In genomic region chr11:102430158-102430836, GRCh38 we compare ENCODE assay signal across 8 cellular contexts. TPM values are rescaled to one million over a fixed set of nuclear protein-coding genes. Genes with fewer than 3 reads are reported as not detected.
DNase-seq lines count a peak whose midpoint lies in the region; ATAC-seq, FAIRE-seq and TF ChIP-seq lines count a peak whose summit lies in the region.

No MANE protein-coding gene starts in this region.

- no peak overlapping the region for H3K9ac ChIP-seq in astrocyte (ENCODE audit: low read length)

- peak; percentile 50 for DNase-seq in GM10266 (ENCODE audit: extremely low spot score)
- peak; percentile 41 for DNase-seq in astrocyte (ENCODE audit: low read depth)
- no peak for DNase-seq in GDM1 (lab: John Stamatoyannopoulos, UW)
- DNase-seq in AG08396 (ENCODE audit: low spot score): no peak
- no peak for DNase-seq in transverse colon
- DNase-seq in Calu3: no peak

- 47 to 92% methylated on average over 2 to 3 of the region's 3 CpGs for WGBS in transverse colon (ENCODE audit: low coverage in 1 of 2), 2 donors

- no peaks in the 10 kb centered on the region for H3K27me3 Mint-ChIP-seq in astrocyte (ENCODE audit: low read depth, unreplicated experiment)
- no peaks in the 10 kb centered on the region for H3K27me3 Mint-ChIP-seq in Calu3 (ENCODE audit: unreplicated experiment)

- H3K9me3 ChIP-seq in astrocyte (ENCODE audit: insufficient read depth, low read depth, low read length): peaks cover 3% of the 10 kb centered on the region
- peaks cover 0 to 2% of the 10 kb centered on the region in 2 donors for H3K9me3 ChIP-seq in transverse colon

- TF ChIP-seq CTCF in GM10266 (IDR thresholded peaks at IDR 0.05; ENCODE audit: control insufficient read depth, insufficient read depth, low read depth, missing control alignments) (no peak), astrocyte (IDR thresholded peaks at IDR 0.05; ENCODE audit: insufficient read depth, low read depth, low read length) (no peak), transverse colon (IDR thresholded peaks at IDR 0.05) (no peak), Calu3 (IDR thresholded peaks at IDR 0.05; ENCODE audit: unreplicated experiment) (no peak)

- no peak overlapping the region for H2AFZ ChIP-seq in astrocyte (ENCODE audit: low read depth, low read length)

- no peak overlapping the region for H3K4me3 Mint-ChIP-seq in astrocyte (ENCODE audit: unreplicated experiment)
- H3K4me3 Mint-ChIP-seq in Calu3 (ENCODE audit: low read depth, unreplicated experiment): no peak overlapping the region

- BruUV-seq in Calu3 (replicated peaks; lab: Mats Ljungman, UMichigan): no TSS peak

- H3K4me1 ChIP-seq in astrocyte (ENCODE audit: insufficient read depth, low read length): no peaks in the 10 kb centered on the region
- peaks cover 14 to 42% (median 18%) of the 10 kb centered on the region in 4 donors for H3K4me1 ChIP-seq in transverse colon

- ATAC-seq in GM19468 (IDR thresholded peaks at IDR 0.05; ENCODE audit: extremely low read depth, unreplicated experiment) (peak; percentile 86), HG03457 (IDR thresholded peaks at IDR 0.05; ENCODE audit: unreplicated experiment) (peak; percentile 92)

- intact Hi-C loops in transverse colon (cut with DNase I; ENCODE audit: low total_unique reads): no loop called here
- intact Hi-C loops in Calu3 (cut with micrococcal nuclease; ENCODE audit: unreplicated experiment): no loop called here

- no peak overlapping the region for H3K4me2 ChIP-seq in astrocyte (ENCODE audit: low read length)

- H3K4me1 Mint-ChIP-seq in astrocyte (ENCODE audit: low read depth, unreplicated experiment) (peaks cover 22% of the 10 kb centered on the region), Calu3 (ENCODE audit: low read depth, unreplicated experiment) (peaks cover 17% of the 10 kb centered on the region)

- no peaks in the 10 kb centered on the region for H3K36me3 ChIP-seq in astrocyte (ENCODE audit: insufficient read depth, low read length)
- H3K36me3 ChIP-seq in transverse colon: peaks cover 0 to 5% (median 0%) of the 10 kb centered on the region in 4 donors

- peaks cover 44% of the 10 kb centered on the region for H3K79me2 ChIP-seq in astrocyte (ENCODE audit: insufficient read depth, low read length)

- CTCF ChIA-PET in Calu3 (lab: Charles Lee): no interaction called here

- TF ChIP-seq EP300 in transverse colon (IDR thresholded peaks at IDR 0.05; ENCODE audit: low read depth): no peak

- H3K9me3 Mint-ChIP-seq in astrocyte (ENCODE audit: unreplicated experiment): peaks cover 14% of the 10 kb centered on the region
- H3K9me3 Mint-ChIP-seq in Calu3 (ENCODE audit: low read depth, unreplicated experiment): peaks cover 8% of the 10 kb centered on the region

- H3K27ac ChIP-seq in astrocyte (ENCODE audit: low read depth, low read length): no peak overlapping the region
- H3K27ac ChIP-seq in transverse colon: peak overlapping the region in 2 of 4 donors; percentile 1 to 41

- H4K20me1 ChIP-seq in astrocyte (ENCODE audit: insufficient read depth, low read length): peaks cover 22% of the 10 kb centered on the region

- H3K4me3 ChIP-seq in astrocyte (ENCODE audit: insufficient read depth, low read depth, low read length) (no peak overlapping the region), transverse colon (no peak overlapping the region)

- TF ChIP-seq POLR2A in transverse colon (IDR thresholded peaks at IDR 0.05): no peak

- H3K27me3 ChIP-seq in astrocyte (ENCODE audit: insufficient read depth, low read length) (no peaks in the 10 kb centered on the region), transverse colon (no peaks in the 10 kb centered on the region)

- H3K27ac Mint-ChIP-seq in astrocyte (ENCODE audit: unreplicated experiment) (no peak overlapping the region), Calu3 (ENCODE audit: unreplicated experiment) (no peak overlapping the region)

- in situ Hi-C loops in transverse colon (cut with MboI; ENCODE audit: low pct_ligation_motif_present in 1 of 4, low pct_unique_long_range_greater_than_20kb in 1 of 4, low sequenced_read_pairs in 3 of 4): no loop called here

- FAIRE-seq in astrocyte (lab: Jason Lieb, UNC): no peak

- H3K36me3 Mint-ChIP-seq in astrocyte (ENCODE audit: low read depth, unreplicated experiment): peaks cover 30% of the 10 kb centered on the region
- peaks cover 17% of the 10 kb centered on the region for H3K36me3 Mint-ChIP-seq in Calu3 (ENCODE audit: insufficient read depth, unreplicated experiment)

RNA-seq across cellular contexts. Expression of gene TMEM123, which starts 22.3 kb away (rescaled TPM):
- total RNA-seq in astrocyte (218 and 234 TPM in 2 replicates), transverse colon (100 to 1,000 TPM in 2 of 4 donors, 10 to 100 TPM in 2; 55.4 to 137 (median 104) TPM), Calu3 (2022) (204 and 236 TPM in 2 replicates)

Comparison
In these comparisons a context has a peak if more than half of its experiments do, and no peak if none do; other contexts are left out.
1. DNase-seq: peak in GM10266 (single experiment) and astrocyte (single experiment); none in GDM1 (single experiment), AG08396 (single experiment), transverse colon (single experiment) and Calu3 (single experiment).